15 cellular contexts compared by ENCODE assay signal in genomic region chr4:80711956-80712355, GRCh38.
DNase-seq lines count a peak whose midpoint lies in the region; TF ChIP-seq lines count a peak whose summit lies in the region.
"Had no signal": no experiment of that assay in that cellular context is flagged by ENCODE, and none has a peak within 500 bp of the region (broad histone marks: within the 10 kb centered on the region; RNA-seq: fewer than 3 reads in every experiment).

No MANE protein-coding gene starts in this region.

- H2BK120ac ChIP-seq in trophoblast cell (ENCODE audit: insufficient read depth, low read length, poor library complexity), result no peak overlapping the region

- H3K4me2 ChIP-seq in trophoblast cell (ENCODE audit: low read length), result no peak overlapping the region
- H3K4me2 ChIP-seq: BLaER1, KMS-11 had no signal

- H3K27ac ChIP-seq in trophoblast cell (ENCODE audit: low read depth, low read length) (no peak overlapping the region), Peyer's patch (no peak overlapping the region)
- H3K27ac ChIP-seq: BLaER1, GM23248, KMS-11 had no signal

- no peak overlapping the region for H2AK5ac ChIP-seq in trophoblast cell (ENCODE audit: low read length)

- H2BK5ac ChIP-seq in trophoblast cell (ENCODE audit: low read depth, low read length, poor library complexity), result no peak overlapping the region

- H3K9me3 ChIP-seq in trophoblast cell (ENCODE audit: insufficient read depth, low read depth, low read length) (no peaks in the 10 kb centered on the region), Peyer's patch (no peaks in the 10 kb centered on the region)
- H3K9me3 ChIP-seq: BLaER1, HAP-1 had no signal

- H3K9ac ChIP-seq in trophoblast cell (ENCODE audit: low read length), result no peak overlapping the region
- H3K9ac ChIP-seq: BLaER1, GM23248, KMS-11 had no signal

- no peak overlapping the region for H2BK12ac ChIP-seq in trophoblast cell (ENCODE audit: low read length)

- H3K36me3 ChIP-seq in trophoblast cell (ENCODE audit: control insufficient read depth in 1 of 2, insufficient read depth in 2 of 2, low read length in 2 of 2), result no peaks in the 10 kb centered on the region
- no peaks in the 10 kb centered on the region for H3K36me3 ChIP-seq in Peyer's patch
- H3K36me3 ChIP-seq: BLaER1, HAP-1 had no signal

- no peaks in the 10 kb centered on the region for H3K79me1 ChIP-seq in trophoblast cell (ENCODE audit: low read length)

- WGBS in trophoblast cell (ENCODE audit: extremely low coverage, insufficient coverage, insufficient read length), result no CpG with 5 or more reads among the region's 1 CpG

- peak; percentile 26 for DNase-seq in AG10803 (ENCODE audit: low read depth)
- DNase-seq in DMS 273 treated with DMSO at 0.1 percent for 48 hours (lab: John Stamatoyannopoulos, UW), result peak; percentile 3
- peak; percentile 10 for DNase-seq in NCI-H69 (lab: John Stamatoyannopoulos, UW)
- DNase-seq in trophoblast cell, result peak; percentile 10 to 64
- DNase-seq in DMS153 treated with DMSO at 0.1 percent for 48 hours (lab: John Stamatoyannopoulos, UW; ENCODE audit: unreplicated experiment), result no peak
- no peak for DNase-seq in DMS53 (lab: John Stamatoyannopoulos, UW)
- DNase-seq in SKM-1 (lab: John Stamatoyannopoulos, UW; ENCODE audit: unreplicated experiment), result no peak
- DNase-seq in Peyer's patch, result no peak
- DNase-seq: ACHN; CD4-positive, alpha-beta memory T cell; DND-41; GM23248 had no signal

- H3K14ac ChIP-seq in trophoblast cell (ENCODE audit: low read length), result no peak overlapping the region

- H3K79me2 ChIP-seq in trophoblast cell (ENCODE audit: control insufficient read depth, insufficient read depth, low read length, poor library complexity), result no peaks in the 10 kb centered on the region

- H3K4me3 ChIP-seq in AG10803 (ENCODE audit: low read length) (no peak overlapping the region), trophoblast cell (ENCODE audit: low read depth, low read length) (no peak overlapping the region), Peyer's patch (no peak overlapping the region)
- H3K4me3 ChIP-seq: BLaER1, GM23248, HAP-1 had no signal

- no peak overlapping the region for H4K91ac ChIP-seq in trophoblast cell (ENCODE audit: low read depth, low read length)

- H4K12ac ChIP-seq in trophoblast cell (ENCODE audit: low read depth, low read length), result no peak overlapping the region

- no peak overlapping the region for H3K18ac ChIP-seq in trophoblast cell (ENCODE audit: low read length)

- no peaks in the 10 kb centered on the region for H3K27me3 ChIP-seq in trophoblast cell (ENCODE audit: insufficient read depth, low read length)
- H3K27me3 ChIP-seq in Peyer's patch, result no peaks in the 10 kb centered on the region
- H3K27me3 ChIP-seq: BLaER1 had no signal

- no peaks in the 10 kb centered on the region for H3K4me1 ChIP-seq in trophoblast cell (ENCODE audit: control insufficient read depth in 1 of 2, insufficient read depth in 2 of 2, low read length in 2 of 2)
- H3K4me1 ChIP-seq in Peyer's patch, result no peaks in the 10 kb centered on the region
- H3K4me1 ChIP-seq: BLaER1, HAP-1 had no signal

- H4K8ac ChIP-seq in trophoblast cell (ENCODE audit: low read depth, low read length), result no peak overlapping the region

- TF ChIP-seq POLR2A in Peyer's patch (IDR thresholded peaks at IDR 0.05), result no peak

- no peak overlapping the region for H3K4ac ChIP-seq in trophoblast cell (ENCODE audit: low read depth, low read length)

- H3K23ac ChIP-seq in trophoblast cell (ENCODE audit: low read length), result no peak overlapping the region

- TF ChIP-seq CTCF in AG10803 (conservative IDR thresholded peaks at IDR 0.05; ENCODE audit: low read length) (no peak), Peyer's patch (IDR thresholded peaks at IDR 0.05) (no peak)

- no peak overlapping the region for H2AFZ ChIP-seq in trophoblast cell (ENCODE audit: insufficient read depth, low read length, poor library complexity)
- H2AFZ ChIP-seq: GM23248 had no signal

Comparison
In these comparisons a context has a peak if more than half of its experiments do, and no peak if none do; other contexts are left out.
1. DNase-seq: peak in AG10803 (single experiment), DMS 273 treated with DMSO at 0.1 percent for 48 hours (single experiment), NCI-H69 (single experiment) and trophoblast cell (2 of 2); none in DMS153 treated with DMSO at 0.1 percent for 48 hours (single experiment), DMS53 (single experiment), SKM-1 (single experiment) and Peyer's patch (0 of 3).